Comparison of ENCODE assay signal across 12 cellular contexts in the genomic region with DNA sequence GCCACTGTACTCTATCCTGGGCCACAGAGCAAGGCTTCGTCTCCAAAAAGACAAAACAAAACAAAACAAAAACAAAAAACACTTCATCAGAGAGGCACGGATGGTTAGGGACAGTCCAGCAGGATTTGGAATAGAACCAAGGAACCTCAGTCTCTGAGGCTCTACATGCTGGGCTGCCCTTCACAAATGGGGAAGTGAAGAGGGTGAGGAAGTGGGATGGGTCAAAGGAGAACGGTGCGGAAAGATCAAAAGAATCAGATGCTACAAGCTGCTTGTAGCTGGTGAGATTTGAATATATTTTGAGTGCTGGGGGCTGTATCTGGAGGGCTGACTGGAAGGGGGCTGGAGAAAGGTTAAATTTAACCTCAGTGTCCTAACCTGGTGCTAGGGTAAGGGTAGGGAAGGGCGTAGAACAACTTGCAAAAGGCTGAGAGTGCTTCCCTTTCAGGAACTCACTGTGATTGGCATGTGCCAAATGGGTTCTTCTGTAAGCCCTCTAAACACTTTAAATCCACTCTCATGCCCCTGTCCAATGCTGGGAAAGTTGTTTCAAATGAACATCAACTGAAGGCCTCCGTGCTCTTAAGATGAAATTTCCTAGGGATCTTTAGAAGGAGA. TPM values are rescaled to one million over a fixed set of nuclear protein-coding genes. Genes with fewer than 3 reads are reported as not detected.
DNase-seq lines count a peak whose midpoint lies in the region; ATAC-seq and TF ChIP-seq lines count a peak whose summit lies in the region.
"Had no signal": no experiment of that assay in that cellular context is flagged by ENCODE, and none has a peak within 500 bp of the region (broad histone marks: within the 10 kb centered on the region; RNA-seq: fewer than 3 reads in every experiment).

No MANE protein-coding gene starts in this region.

- H3K9me2 ChIP-seq in MM.1S (replicated peaks; ENCODE audit: insufficient read depth, low read length): no peaks in the 10 kb centered on the region

- H2AFZ ChIP-seq in MM.1S (ENCODE audit: low read length): no peak overlapping the region

- H3K4me1 ChIP-seq in heart left ventricle: peaks cover 11 to 70% (median 57%) of the 10 kb centered on the region in 12 donors
- peaks cover 0 to 62% (median 56%) of the 10 kb centered on the region in 4 donors for H3K4me1 ChIP-seq in tibial artery
- peaks cover 22% of the 10 kb centered on the region; the same call in 1 of the 2 replicates for H3K4me1 ChIP-seq in MM.1S (ENCODE audit: low read length)

- H3K9ac ChIP-seq in MM.1S (ENCODE audit: low read length): no peak overlapping the region

- TF ChIP-seq POLR2A in heart left ventricle (IDR thresholded peaks at IDR 0.05): no peak

- DNase-seq in heart left ventricle (no peak), Right ventricle myocardium inferior (ENCODE audit: missing footprints) (no peak), RPMI8226 (peak; percentile 62), germinal center (ENCODE audit: low spot score) (peak; percentile 53), tibial artery (no peak), MM.1S (no peak)
- DNase-seq in stimulated activated CD4-positive, alpha-beta T cell treated with anti-CD3 and anti-CD28 coated beads, Interleukin-4, amount 100 ng/mL, for 4 hours: no peak
- DNase-seq: effector memory CD4-positive, alpha-beta T cell; KG1; PC-3 had no signal

- H3K36me3 ChIP-seq in heart left ventricle (peaks cover 0 to 30% (median 27%) of the 10 kb centered on the region in 9 donors), tibial artery (peaks cover 15 to 26% (median 20%) of the 10 kb centered on the region in 3 donors), MM.1S (replicated peaks; ENCODE audit: insufficient read depth, low read length) (0 out of 2 replicates have a peak, but pooled peaks cover 3% of the 10 kb centered on the region)

- H3K4me2 ChIP-seq in MM.1S (ENCODE audit: low read depth, low read length): no peak overlapping the region

- peak overlapping the region; percentile 45 to 99 (median 98) for H3K27ac ChIP-seq in heart left ventricle
- peak overlapping the region; percentile 92 to 97 for H3K27ac ChIP-seq in tibial artery
- H3K27ac ChIP-seq in MM.1S (ENCODE audit: low read length): no peak overlapping the region
- H3K27ac ChIP-seq: vagina had no signal

- H3K79me2 ChIP-seq in MM.1S (ENCODE audit: low read length): peaks cover 44% of the 10 kb centered on the region

- no peaks in the 10 kb centered on the region for H4K20me1 ChIP-seq in MM.1S (ENCODE audit: insufficient read depth, low read length)

- intact Hi-C loops in heart left ventricle (cut with DNase I) (loop anchor here in 4 of 10 donors (5.0 to 10.0 kb wide), 3 partner anchors 40 to 48 kb away; a partner anchor contains a TSS), Right ventricle myocardium inferior (cut with DNase I) (no loop called here), tibial artery (cut with DNase I; ENCODE audit: low total_unique reads) (loop anchor here (5.0 kb wide), 1 partner anchor 205 kb away; no protein-coding TSS in a partner anchor)

- H3K27me3 ChIP-seq in heart left ventricle (no peaks in the 10 kb centered on the region), tibial artery (no peaks in the 10 kb centered on the region), MM.1S (replicated peaks; ENCODE audit: insufficient read depth, low read length) (no peaks in the 10 kb centered on the region)
- H3K27me3 ChIP-seq: vagina had no signal

- H3K4me3 ChIP-seq in heart left ventricle: peak overlapping the region in 2 of 12 donors; percentile 3 to 5
- no peak overlapping the region for H3K4me3 ChIP-seq in tibial artery
- no peak overlapping the region for H3K4me3 ChIP-seq in MM.1S (ENCODE audit: low read length)
- H3K4me3 ChIP-seq: vagina had no signal

- ATAC-seq in heart left ventricle: no peak
- ATAC-seq in Right ventricle myocardium inferior: no peak
- no peak for ATAC-seq in GM18519 (IDR thresholded peaks at IDR 0.05; ENCODE audit: low FRiP score, unreplicated experiment)
- ATAC-seq: PC-3 had no signal

- TF ChIP-seq CTCF in heart left ventricle (IDR thresholded peaks at IDR 0.05) (no peak), tibial artery (IDR thresholded peaks at IDR 0.05) (no peak), MM.1S (IDR thresholded peaks at IDR 0.05; ENCODE audit: low read length) (no peak)

- H3K9me3 ChIP-seq in heart left ventricle (no peaks in the 10 kb centered on the region), tibial artery (no peaks in the 10 kb centered on the region), MM.1S (replicated peaks; ENCODE audit: insufficient read depth, low read length) (no peaks in the 10 kb centered on the region)
- H3K9me3 ChIP-seq: vagina had no signal

- 22 to 56% (median 32%) methylated on average over 6 of the region's 6 CpGs for WGBS in heart left ventricle, 4 donors

- H3F3A ChIP-seq in MM.1S (ENCODE audit: insufficient read depth, low read length): no peaks in the 10 kb centered on the region

RNA-seq across cellular contexts. Expression of a gene that starts 4.6 kb away (rescaled TPM):
- total RNA-seq in heart left ventricle (10 to 100 TPM; 22.7 to 34.7 (median 24.9) TPM), Right ventricle myocardium inferior (23.4 TPM)
- polyA plus RNA-seq in heart left ventricle: 10 to 100 TPM in 1 of 2 donors, 1 to 10 TPM in 1; 9.4 to 20.3 TPM

RNA-seq across cellular contexts. Expression of a gene that starts 29.0 kb away (rescaled TPM):
- total RNA-seq in heart left ventricle: 10 to 100 TPM in 2 of 9 donors, 1 to 10 TPM in 7; 1.8 to 49.3 (median 3.7) TPM
- 1 to 10 TPM; 1.4 to 4.1 TPM for polyA plus RNA-seq in heart left ventricle
- total RNA-seq in Right ventricle myocardium inferior: 9.0 TPM
- total RNA-seq: PC-3 had no signal

RNA-seq across cellular contexts. Expression of a gene that starts 44.9 kb away (rescaled TPM):
- 10 to 100 TPM; 15.2 to 39.9 (median 19.2) TPM for total RNA-seq in heart left ventricle
- 10 to 100 TPM in 1 of 2 donors, 1 to 10 TPM in 1; 9.6 to 20.1 TPM for polyA plus RNA-seq in heart left ventricle
- 16.6 TPM for total RNA-seq in Right ventricle myocardium inferior

Comparison
In these comparisons a context has a peak if more than half of its experiments do, and no peak if none do; other contexts are left out.
1. DNase-seq: peak in RPMI8226 (single experiment) and germinal center (single experiment); none in heart left ventricle (0 of 5), Right ventricle myocardium inferior (single experiment), tibial artery (0 of 2), stimulated activated CD4-positive, alpha-beta T cell treated with anti-CD3 and anti-CD28 coated beads, Interleukin-4, amount 100 ng/mL, for 4 hours (0 of 2) and MM.1S (single experiment).